In the genomic region with DNA sequence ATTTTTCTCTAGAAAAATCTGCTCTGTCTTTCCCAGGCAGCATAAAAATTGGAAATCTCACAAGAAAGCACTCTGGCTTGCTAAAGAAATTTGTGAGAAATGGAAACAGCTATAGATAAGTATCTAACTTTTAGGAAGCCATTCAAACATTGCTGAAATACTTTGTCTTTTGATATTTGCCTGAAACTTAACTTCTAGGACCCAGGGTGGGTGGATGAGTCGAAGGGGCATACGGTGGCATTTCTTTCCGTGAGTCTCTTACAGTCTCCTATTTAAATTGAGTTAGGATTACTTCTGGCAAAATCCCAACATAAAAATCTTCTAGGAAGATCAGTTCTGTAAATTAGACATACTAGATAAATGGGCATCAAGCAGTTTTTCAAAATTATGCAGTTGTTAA, we compare ENCODE assay signal across 17 cellular contexts. TPM values are rescaled to one million over a fixed set of nuclear protein-coding genes. Genes with fewer than 3 reads are reported as not detected.
A peak's percentile ranks its signal among the peaks of the same experiment; 100 is the strongest.
DNase-seq lines count a peak whose midpoint lies in the region; TF ChIP-seq lines count a peak whose summit lies in the region.
"Had no signal": no experiment of that assay in that cellular context is flagged by ENCODE, and none has a peak within 500 bp of the region (broad histone marks: within the 10 kb centered on the region; RNA-seq: fewer than 3 reads in every experiment).

No MANE protein-coding gene starts in this region.

- H3K27ac ChIP-seq in esophagus muscularis mucosa (replicated peaks in 1 of 4) (peak overlapping the region; percentile 79 to 84 (median 82)), neural progenitor cell (no peak overlapping the region), transverse colon (peak overlapping the region; percentile 78 to 88 (median 82))
- H3K27ac ChIP-seq: body of pancreas, KMS-11 had no signal

- TF ChIP-seq CTCF in esophagus muscularis mucosa (IDR thresholded peaks at IDR 0.05) (no peak), neural progenitor cell (IDR thresholded peaks at IDR 0.05) (no peak), transverse colon (IDR thresholded peaks at IDR 0.05) (no peak)

- H3K27ac Mint-ChIP-seq in neural progenitor cell = no peak overlapping the region
- H3K27ac Mint-ChIP-seq: CD8-positive, alpha-beta T cell; progenitor cell of endocrine pancreas; stimulated activated naive B cell treated with anti-CD40 and anti-IgM and Interleukin-4, amounts not matched to agents 10 μg/mL and 1 μg/mL and 100 μg/mL, for 72 hours; T-helper 2 cell treated with Interferon-gamma antibody and Interleukin-4, amounts not matched to agents 5 μg/mL and 100 μg/mL, for 36 hours had no signal

- no peaks in the 10 kb centered on the region for H3K9me3 ChIP-seq in MG63
- no peaks in the 10 kb centered on the region for H3K9me3 ChIP-seq in esophagus muscularis mucosa
- no peaks in the 10 kb centered on the region for H3K9me3 ChIP-seq in neural progenitor cell (ENCODE audit: low read depth)
- no peaks in the 10 kb centered on the region for H3K9me3 ChIP-seq in transverse colon
- H3K9me3 ChIP-seq: body of pancreas had no signal

- in situ Hi-C loops in transverse colon (cut with MboI; ENCODE audit: low pct_ligation_motif_present in 1 of 4, low pct_unique_long_range_greater_than_20kb in 1 of 4, low sequenced_read_pairs in 3 of 4) = loop anchor here in 1 of 4 donors (10.0 kb wide), 1 partner anchor 449 kb away; no protein-coding TSS in a partner anchor

- H3K4me2 ChIP-seq in neural progenitor cell = no peak overlapping the region
- H3K4me2 ChIP-seq: KMS-11 had no signal

- peak overlapping the region; percentile 31 for H3K4me3 Mint-ChIP-seq in neural progenitor cell
- H3K4me3 Mint-ChIP-seq: CD8-positive, alpha-beta T cell; stimulated activated naive B cell treated with anti-CD40 and anti-IgM and Interleukin-4, amounts not matched to agents 10 μg/mL and 1 μg/mL and 100 μg/mL, for 72 hours; T-helper 2 cell treated with Interferon-gamma antibody and Interleukin-4, amounts not matched to agents 5 μg/mL and 100 μg/mL, for 36 hours had no signal

- no peaks in the 10 kb centered on the region for H3K9me3 Mint-ChIP-seq in neural progenitor cell
- H3K9me3 Mint-ChIP-seq: CD8-positive, alpha-beta T cell; stimulated activated naive B cell treated with anti-CD40 and anti-IgM and Interleukin-4, amounts not matched to agents 10 μg/mL and 1 μg/mL and 100 μg/mL, for 72 hours; T-helper 2 cell treated with Interferon-gamma antibody and Interleukin-4, amounts not matched to agents 5 μg/mL and 100 μg/mL, for 36 hours had no signal

- no peaks in the 10 kb centered on the region for H3K27me3 Mint-ChIP-seq in neural progenitor cell (ENCODE audit: insufficient read depth, low read depth)
- H3K27me3 Mint-ChIP-seq: progenitor cell of endocrine pancreas; stimulated activated naive B cell treated with anti-CD40 and anti-IgM and Interleukin-4, amounts not matched to agents 10 μg/mL and 1 μg/mL and 100 μg/mL, for 72 hours had no signal

- DNase-seq in MG63 (no peak), esophagus muscularis mucosa (ENCODE audit: extremely low spot score) (no peak), neural progenitor cell (ENCODE audit: low spot score) (no peak), transverse colon (no peak), NCI-H2227 treated with DMSO at 0.1 percent for 48 hours (lab: John Stamatoyannopoulos, UW) (no peak)
- DNase-seq in activated CD8-positive, alpha-beta memory T cell treated with anti-CD3 and anti-CD28 coated beads, Interleukin-2, amount 50 U/mL, for 48 hours = no peak
- DNase-seq in stimulated activated CD4-positive, alpha-beta T cell treated with anti-CD3 and anti-CD28 coated beads, Interleukin-4, amount 100 ng/mL, for 4 hours = no peak
- DNase-seq: body of pancreas; CD8-positive, alpha-beta T cell; H7; mammary epithelial cell; NCI-H146; NCI-H524 treated with DMSO at 0.1 percent for 48 hours; stimulated activated naive B cell treated with anti-CD40 and anti-IgM and Interleukin-4, amounts not matched to agents 10 μg/mL and 1 μg/mL and 100 μg/mL, for 72 hours had no signal

- H3K9ac ChIP-seq in neural progenitor cell = no peak overlapping the region
- H3K9ac ChIP-seq: KMS-11 had no signal

- no peaks in the 10 kb centered on the region for H3K36me3 ChIP-seq in MG63
- H3K36me3 ChIP-seq in esophagus muscularis mucosa = no peaks in the 10 kb centered on the region
- H3K36me3 ChIP-seq in neural progenitor cell = no peaks in the 10 kb centered on the region
- no peaks in the 10 kb centered on the region for H3K36me3 ChIP-seq in transverse colon

- H3K27me3 ChIP-seq in MG63 (no peaks in the 10 kb centered on the region), esophagus muscularis mucosa (no peaks in the 10 kb centered on the region), neural progenitor cell (no peaks in the 10 kb centered on the region), transverse colon (no peaks in the 10 kb centered on the region)
- H3K27me3 ChIP-seq: body of pancreas had no signal

- 18% methylated on average over 3 of the region's 3 CpGs for WGBS in esophagus muscularis mucosa
- WGBS in transverse colon (ENCODE audit: low coverage in 1 of 2), 2 donors = 62% methylated on average over 3 of the region's 3 CpGs; no CpG with 5 or more reads in 1 of the 2 donors

- no peaks in the 10 kb centered on the region for H3K79me2 ChIP-seq in neural progenitor cell (ENCODE audit: low read depth)

- H2AFZ ChIP-seq in neural progenitor cell (replicated peaks) = no peak overlapping the region

- H3K4me1 ChIP-seq in esophagus muscularis mucosa (peaks cover 0 to 57% (median 37%) of the 10 kb centered on the region in 4 donors), neural progenitor cell (no peaks in the 10 kb centered on the region), transverse colon (peaks cover 0 to 14% (median 1%) of the 10 kb centered on the region in 4 donors)

- TF ChIP-seq POLR2A in esophagus muscularis mucosa (IDR thresholded peaks at IDR 0.05; ENCODE audit: low read depth) (no peak), transverse colon (IDR thresholded peaks at IDR 0.05) (no peak)

- no peaks in the 10 kb centered on the region for H3F3A ChIP-seq in neural progenitor cell (ENCODE audit: low read depth)

- H3K4me3 ChIP-seq in MG63 = peak overlapping the region; percentile 43
- H3K4me3 ChIP-seq in esophagus muscularis mucosa = peak overlapping the region; percentile 50 to 63 (median 60)
- no peak overlapping the region for H3K4me3 ChIP-seq in neural progenitor cell
- H3K4me3 ChIP-seq in transverse colon = peak overlapping the region in 2 of 4 donors; percentile 30 to 53
- H3K4me3 ChIP-seq: body of pancreas had no signal

- no peaks in the 10 kb centered on the region for H4K20me1 ChIP-seq in neural progenitor cell (ENCODE audit: low read depth)

- intact Hi-C loops in esophagus muscularis mucosa (cut with DNase I) = loop anchor here (10.0 kb wide), 2 partner anchors 79 to 679 kb away; a partner anchor contains a TSS
- intact Hi-C loops in transverse colon (cut with DNase I; ENCODE audit: low total_unique reads) = no loop called here

- H3K4me1 Mint-ChIP-seq in neural progenitor cell = peaks cover 13% of the 10 kb centered on the region

- H3K36me3 Mint-ChIP-seq in neural progenitor cell = no peaks in the 10 kb centered on the region
- H3K36me3 Mint-ChIP-seq: CD8-positive, alpha-beta T cell; stimulated activated naive B cell treated with anti-CD40 and anti-IgM and Interleukin-4, amounts not matched to agents 10 μg/mL and 1 μg/mL and 100 μg/mL, for 72 hours had no signal

- TF ChIP-seq EP300 in esophagus muscularis mucosa (IDR thresholded peaks at IDR 0.05) (no peak), transverse colon (IDR thresholded peaks at IDR 0.05; ENCODE audit: low read depth) (no peak)

RNA-seq across cellular contexts. Expression of a gene that starts 0.5 kb away (rescaled TPM):
- total RNA-seq in MG63 (2014; rRNA removed; shearing (Covaris generic); ENCODE audit: low replicate concordance) = 104 and 106 TPM in 2 replicates
- total RNA-seq in esophagus muscularis mucosa (100 to 1,000 TPM; 182 to 480 (median 236) TPM), neural progenitor cell (ENCODE audit: low replicate concordance) (0.22 TPM in 1 of 2 replicates, not detected in the other), transverse colon (100 to 1,000 TPM; 103 to 424 (median 114) TPM)
- total RNA-seq: CD8-positive, alpha-beta T cell; H7 had no signal

Comparison
In these comparisons a context has a peak if more than half of its experiments do, and no peak if none do; other contexts are left out.
1. RNA of a gene that starts 0.5 kb away (total RNA-seq): 182 to 480 TPM in esophagus muscularis mucosa, 103 to 424 TPM in transverse colon and 104 to 106 TPM in MG63; 0.22 TPM in neural progenitor cell; every median in the first group is over 10 times any median in the second.